In genomic region chr5:78318337-78318736, GRCh38 we compare ENCODE assay signal across 7 cellular contexts.
"Had no signal": no experiment of that assay in that cellular context is flagged by ENCODE, and none has a peak within 500 bp of the region (broad histone marks: within the 10 kb centered on the region; RNA-seq: fewer than 3 reads in every experiment).

No MANE protein-coding gene starts in this region.

- DNase-seq: GDM1, GF-D8 had no signal

- FAIRE-seq: GM12878, GM12891, GM12892, GM18507, GM19239 had no signal

- H3K4me3 ChIP-seq: GM12878 had no signal

- ATAC-seq: GM12878 had no signal
